ENCODE assay signal across 15 cellular contexts in genomic region chr17:37614391-37614790, GRCh38. TPM values are rescaled to one million over a fixed set of nuclear protein-coding genes. Genes with fewer than 3 reads are reported as not detected.
DNase-seq lines count a peak whose midpoint lies in the region; ATAC-seq and TF ChIP-seq lines count a peak whose summit lies in the region.
"Had no signal": no experiment of that assay in that cellular context is flagged by ENCODE, and none has a peak within 500 bp of the region (broad histone marks: within the 10 kb centered on the region; RNA-seq: fewer than 3 reads in every experiment).

No MANE protein-coding gene starts in this region.

- no TSS peak for BruUV-seq in PC-3 (replicated peaks; lab: Mats Ljungman, UMichigan)

- ATAC-seq in PC-3 (peak; percentile 56), GM21526 (IDR thresholded peaks at IDR 0.05; ENCODE audit: low FRiP score, unreplicated experiment) (no peak)
- ATAC-seq: activated naive CD4-positive, alpha-beta T cell treated with anti-CD3 and anti-CD28 coated beads, Interleukin-2, amount 50 U/mL, for 72 hours; HepG2 had no signal

- H3K27ac ChIP-seq in PC-3 (ENCODE audit: low read length) (peak overlapping the region; percentile 37), epithelial cell of prostate (peak overlapping the region; percentile 61), osteoblast (ENCODE audit: low read depth, low read length) (peak overlapping the region; percentile 93), suprapubic skin (no peak overlapping the region)
- H3K27ac ChIP-seq: PC-9, prostate gland had no signal

- no peak for TF ChIP-seq POLR2A in suprapubic skin (IDR thresholded peaks at IDR 0.05)

- H3K36me3 ChIP-seq in PC-3 (ENCODE audit: low read depth, low read length) (peaks cover 5% of the 10 kb centered on the region; the same call in 1 of the 2 replicates), osteoblast (ENCODE audit: insufficient read depth, low read length) (peaks cover 43% of the 10 kb centered on the region), suprapubic skin (peaks cover 54% of the 10 kb centered on the region)

- CTCF ChIA-PET in PC-3 (lab: Charles Lee), result no interaction called here

- TF ChIP-seq EP300 in suprapubic skin (IDR thresholded peaks at IDR 0.05), result no peak

- no peaks in the 10 kb centered on the region for H3K79me2 ChIP-seq in PC-3 (ENCODE audit: low read length)
- H3K79me2 ChIP-seq in osteoblast (ENCODE audit: insufficient read depth, low read length), result no peaks in the 10 kb centered on the region

- H2AFZ ChIP-seq in PC-3 (ENCODE audit: low read length) (no peak overlapping the region), osteoblast (ENCODE audit: low read length) (peak overlapping the region; percentile 8)
- H2AFZ ChIP-seq: PC-9 had no signal

- H3K4me1 ChIP-seq in PC-3 (ENCODE audit: insufficient read depth, low read length), result peaks cover 15% of the 10 kb centered on the region
- peaks cover 16% of the 10 kb centered on the region for H3K4me1 ChIP-seq in osteoblast (ENCODE audit: insufficient read depth, low read length)
- peaks cover 4% of the 10 kb centered on the region for H3K4me1 ChIP-seq in suprapubic skin
- H3K4me1 ChIP-seq: prostate gland had no signal

- H3K9me3 ChIP-seq in PC-3 (ENCODE audit: low read length) (no peaks in the 10 kb centered on the region), osteoblast (ENCODE audit: low read depth, low read length) (no peaks in the 10 kb centered on the region), suprapubic skin (no peaks in the 10 kb centered on the region)
- H3K9me3 ChIP-seq: prostate gland had no signal

- no peaks in the 10 kb centered on the region for H3K27me3 ChIP-seq in PC-3 (ENCODE audit: low read length)
- H3K27me3 ChIP-seq in osteoblast (ENCODE audit: insufficient read depth, low read length), result no peaks in the 10 kb centered on the region
- no peaks in the 10 kb centered on the region for H3K27me3 ChIP-seq in suprapubic skin

- no peaks in the 10 kb centered on the region for H3F3A ChIP-seq in PC-3 (ENCODE audit: low read length, unreplicated experiment)

- peak; percentile 54 for DNase-seq in AG20443 (ENCODE audit: low spot score)
- peak; percentile 67 for DNase-seq in PC-3
- DNase-seq in epithelial cell of prostate (ENCODE audit: low read depth, low spot score), result peak; percentile 46
- peak; percentile 91 for DNase-seq in osteoblast (ENCODE audit: insufficient read length, low spot score, missing footprints)
- no peak for DNase-seq in NCI-H1417 treated with DMSO at 0.1 percent for 48 hours (lab: John Stamatoyannopoulos, UW)
- DNase-seq in effector CD8-positive, alpha-beta T cell (lab: John Stamatoyannopoulos, UW), result no peak
- no peak for DNase-seq in suprapubic skin (ENCODE audit: low spot score in 2 of 2)
- DNase-seq: DND-41, immature natural killer cell, NCI-H446 treated with DMSO at 0.1 percent for 48 hours, PC-9 had no signal

- no peaks in the 10 kb centered on the region for H3K9me2 ChIP-seq in PC-3 (replicated peaks; ENCODE audit: low read length)

- no peak overlapping the region for H3K9ac ChIP-seq in PC-3 (ENCODE audit: low read length)

- TF ChIP-seq CTCF in PC-3 (conservative IDR thresholded peaks at IDR 0.05; ENCODE audit: low read depth, low read length) (no peak), osteoblast (IDR thresholded peaks at IDR 0.05; ENCODE audit: extremely low read depth, low read depth, low read length) (no peak), suprapubic skin (IDR thresholded peaks at IDR 0.05) (no peak)

- H3K4me2 ChIP-seq in PC-3 (ENCODE audit: low read length) (no peak overlapping the region), osteoblast (ENCODE audit: insufficient read depth, low read length) (no peak overlapping the region)
- H3K4me2 ChIP-seq: PC-9 had no signal

- POLR2A ChIA-PET in PC-3 (lab: Charles Lee; ENCODE audit: unreplicated experiment), result no interaction called here

- 75% methylated on average over 5 of the region's 5 CpGs for WGBS in suprapubic skin

- H4K20me1 ChIP-seq in PC-3 (ENCODE audit: low read length) (no peaks in the 10 kb centered on the region), osteoblast (ENCODE audit: insufficient read depth, low read length) (no peaks in the 10 kb centered on the region)

- intact Hi-C loops in PC-3 (cut with micrococcal nuclease), result no loop called here

- H3K4me3 ChIP-seq in PC-3 (ENCODE audit: low read length) (no peak overlapping the region), osteoblast (ENCODE audit: insufficient read depth, low read length) (no peak overlapping the region), suprapubic skin (no peak overlapping the region)
- H3K4me3 ChIP-seq: PC-9, prostate gland had no signal

RNA-seq across cellular contexts. Expression of gene SYNRG, which starts 5.2 kb away (rescaled TPM):
- 7.3 and 9.7 TPM in 2 replicates for total RNA-seq in PC-3 (2014; rRNA removed)
- 23.9 and 24.8 TPM in 2 replicates for total RNA-seq in osteoblast
- 10 to 100 TPM; 21.2 to 48.5 (median 25.5) TPM for total RNA-seq in suprapubic skin

RNA-seq across cellular contexts. Expression of gene DDX52, which starts 28.9 kb away (rescaled TPM):
- total RNA-seq in PC-3 (2014; rRNA removed) (12.5 and 12.9 TPM in 2 replicates), osteoblast (29.2 and 29.3 TPM in 2 replicates), suprapubic skin (10 to 100 TPM; 15.6 to 21.7 (median 18.6) TPM)

Comparison
In these comparisons a context has a peak if more than half of its experiments do, and no peak if none do; other contexts are left out.
1. DNase-seq: peak in AG20443 (single experiment), PC-3 (single experiment), epithelial cell of prostate (single experiment) and osteoblast (single experiment); none in NCI-H1417 treated with DMSO at 0.1 percent for 48 hours (single experiment), effector CD8-positive, alpha-beta T cell (single experiment) and suprapubic skin (0 of 2).